7 cellular contexts compared by ENCODE assay signal in genomic region chr12:104294158-104294844, GRCh38. TPM values are rescaled to one million over a fixed set of nuclear protein-coding genes. Genes with fewer than 3 reads are reported as not detected.
DNase-seq lines count a peak whose midpoint lies in the region; ATAC-seq and TF ChIP-seq lines count a peak whose summit lies in the region.
"Not testable (repeated sequence)": the region's sequence is repeated elsewhere in the genome, so short reads cannot be mapped to it uniquely, and the experiment has no call there.

No MANE protein-coding gene starts in this region.

- peak overlapping the region; percentile 59 to 73 for H3K27ac ChIP-seq in coronary artery
- H3K27ac ChIP-seq in left ventricle myocardium inferior (replicated peaks): not testable (repeated sequence)

- intact Hi-C loops in Calu3 (cut with micrococcal nuclease; ENCODE audit: unreplicated experiment): loop anchor here (1.0 kb wide), 1 partner anchor 79 kb away; the partner anchor contains the start of gene TXNRD1
- intact Hi-C loops in left ventricle myocardium inferior (cut with micrococcal nuclease); posterior cingulate gyrus (cut with DNase I): not testable (repeated sequence)

- H3K27me3 ChIP-seq in left ventricle myocardium inferior (ENCODE audit: low read depth): not testable (repeated sequence)

- peaks cover 80% of the 10 kb centered on the region for H3K4me1 ChIP-seq in left ventricle myocardium inferior

- POLR2A ChIA-PET in WTC11 (lab: Charles Lee): not testable (repeated sequence)

- H3K27me3 Mint-ChIP-seq in Calu3 (ENCODE audit: unreplicated experiment); WTC11 (ENCODE audit: low read depth): not testable (repeated sequence)
- H3K27me3 Mint-ChIP-seq in HFFc6 (ENCODE audit: insufficient read depth): peaks cover 45% of the 10 kb centered on the region

- H3K9me3 Mint-ChIP-seq in Calu3 (ENCODE audit: low read depth, unreplicated experiment); HFFc6; WTC11: not testable (repeated sequence)

- peak; percentile 61 for DNase-seq in Calu3
- not testable (repeated sequence) for DNase-seq in HFFc6; coronary artery (ENCODE audit: low spot score)
- peak; percentile 68 for DNase-seq in NCI-H82 (lab: John Stamatoyannopoulos, UW)
- peak; percentile 72 for DNase-seq in WTC11 (ENCODE audit: low spot score)
- peak; percentile 39 for DNase-seq in left ventricle myocardium inferior
- peak in 7 of 10 donors; percentile 22 to 90 (median 34) for DNase-seq in posterior cingulate gyrus

- not testable (repeated sequence) for TF ChIP-seq CTCF in Calu3 (IDR thresholded peaks at IDR 0.05; ENCODE audit: unreplicated experiment); coronary artery (IDR thresholded peaks at IDR 0.05)
- TF ChIP-seq CTCF in HFFc6 (IDR thresholded peaks at IDR 0.05): peak; percentile 60
- 0 out of 2 replicates have a peak, but pooled peaks have one; percentile 23 for TF ChIP-seq CTCF in WTC11 (IDR thresholded peaks at IDR 0.05)
- TF ChIP-seq CTCF in left ventricle myocardium inferior (IDR thresholded peaks at IDR 0.05; ENCODE audit: borderline replicate concordance): peak; percentile 26

- H3K4me1 Mint-ChIP-seq in Calu3 (ENCODE audit: low read depth, unreplicated experiment) (peaks cover 60% of the 10 kb centered on the region), HFFc6 (ENCODE audit: low read depth) (peaks cover 79% of the 10 kb centered on the region), WTC11 (peaks cover 39% of the 10 kb centered on the region)

- CTCF ChIA-PET in Calu3 (lab: Charles Lee): not testable (repeated sequence)
- CTCF ChIA-PET in WTC11 (lab: Charles Lee): interaction anchor here (1.6 kb wide), 1 partner anchor 93 kb away, joined by 3 read pairs; no protein-coding TSS in a partner anchor

- ATAC-seq in WTC11: not testable (repeated sequence)

- H3K4me3 ChIP-seq in coronary artery: peak overlapping the region; percentile 55
- not testable (repeated sequence) for H3K4me3 ChIP-seq in left ventricle myocardium inferior

- not testable (repeated sequence) for BruUV-seq in Calu3 (replicated peaks; lab: Mats Ljungman, UMichigan)

- peaks cover 91% of the 10 kb centered on the region for H3K36me3 Mint-ChIP-seq in Calu3 (ENCODE audit: insufficient read depth, unreplicated experiment)
- H3K36me3 Mint-ChIP-seq in HFFc6 (ENCODE audit: low read depth): peaks cover 79% of the 10 kb centered on the region
- peaks cover 45% of the 10 kb centered on the region for H3K36me3 Mint-ChIP-seq in WTC11

- not testable (repeated sequence) for H3K9me3 ChIP-seq in left ventricle myocardium inferior (replicated peaks)

- peak overlapping the region; percentile 48 for H3K4me3 Mint-ChIP-seq in Calu3 (ENCODE audit: low read depth, unreplicated experiment)
- H3K4me3 Mint-ChIP-seq in HFFc6: peak overlapping the region; percentile 44
- not testable (repeated sequence) for H3K4me3 Mint-ChIP-seq in WTC11

- peak overlapping the region; percentile 61 for H3K27ac Mint-ChIP-seq in Calu3 (ENCODE audit: unreplicated experiment)
- peak overlapping the region; percentile 55 for H3K27ac Mint-ChIP-seq in HFFc6
- not testable (repeated sequence) for H3K27ac Mint-ChIP-seq in WTC11

- H3K36me3 ChIP-seq in left ventricle myocardium inferior: peaks cover 39% of the 10 kb centered on the region

RNA-seq across cellular contexts. Expression of gene EID3, which starts 9.2 kb away (rescaled TPM):
- total RNA-seq in Calu3 (2022) (5.5 and 6.1 TPM in 2 replicates), WTC11 (2021) (2.0 to 3.2 TPM (median 2.5 TPM) in 3 replicates), left ventricle myocardium inferior (0.60 TPM)
- 1 to 10 TPM; 2.2 to 4.4 (median 4.1) TPM for total RNA-seq in HFFc6 (2021; fragmentation: NEBNext Ultra II Directional; extraction: Animal tissue kit (Norgen Biotek cat#: 25700))
